2 cellular contexts compared by ENCODE assay signal in genomic region chr2:26653207-26654060, GRCh38.
TF ChIP-seq lines count a peak whose summit lies in the region.

No MANE protein-coding gene starts in this region.

TF ChIP-seq in H1, 55 proteins besides CTCF, POLR2A, EP300 and RAD21:
- TF ChIP-seq GABPA (IDR thresholded peaks at IDR 0.05; ENCODE audit: borderline replicate concordance, insufficient read depth, low read length): no peak
- TF ChIP-seq SRF (IDR thresholded peaks at IDR 0.05; ENCODE audit: low read depth, low read length): no peak
- no peak for TF ChIP-seq YY1 (IDR thresholded peaks at IDR 0.05; ENCODE audit: low read depth, low read length)
- TF ChIP-seq FOSL1 (IDR thresholded peaks at IDR 0.05; ENCODE audit: insufficient read depth, low read depth, low read length): no peak
- TF ChIP-seq SP2 (IDR thresholded peaks at IDR 0.05; ENCODE audit: low read length): no peak
- TF ChIP-seq CBX5 (IDR thresholded peaks at IDR 0.05; ENCODE audit: low read depth, low read length): no peak
- no peak for TF ChIP-seq USF2 (IDR thresholded peaks at IDR 0.05; ENCODE audit: low read length)
- no peak for TF ChIP-seq CHD1 (IDR thresholded peaks at IDR 0.05; ENCODE audit: low read depth, low read length)
- TF ChIP-seq KDM4A (IDR thresholded peaks at IDR 0.05; ENCODE audit: low read depth, low read length, severe bottlenecking): no peak
- TF ChIP-seq CHD2 (IDR thresholded peaks at IDR 0.05; ENCODE audit: low read length): no peak
TF ChIP-seq in H1: peak in this region for 0.

TF ChIP-seq in SK-N-SH treated with all-trans-retinoic acid at 6 μM for 48 hours, 23 proteins besides CTCF, POLR2A, EP300 and RAD21:
- TF ChIP-seq BACH2 (CRISPR knock-in tag; IDR thresholded peaks at IDR 0.05; ENCODE audit: borderline replicate concordance): no peak
- no peak for TF ChIP-seq ZNF70 (CRISPR knock-in tag; IDR thresholded peaks at IDR 0.05)
- no peak for TF ChIP-seq OSR1 (CRISPR knock-in tag; IDR thresholded peaks at IDR 0.05)
- TF ChIP-seq ZFP3 (CRISPR knock-in tag; IDR thresholded peaks at IDR 0.05): no peak
- TF ChIP-seq CREB5 (CRISPR knock-in tag; IDR thresholded peaks at IDR 0.05; ENCODE audit: low read depth): no peak
- no peak for TF ChIP-seq ZNF565 (CRISPR knock-in tag; conservative IDR thresholded peaks at IDR 0.05; ENCODE audit: low read depth)
